In the genomic region with DNA sequence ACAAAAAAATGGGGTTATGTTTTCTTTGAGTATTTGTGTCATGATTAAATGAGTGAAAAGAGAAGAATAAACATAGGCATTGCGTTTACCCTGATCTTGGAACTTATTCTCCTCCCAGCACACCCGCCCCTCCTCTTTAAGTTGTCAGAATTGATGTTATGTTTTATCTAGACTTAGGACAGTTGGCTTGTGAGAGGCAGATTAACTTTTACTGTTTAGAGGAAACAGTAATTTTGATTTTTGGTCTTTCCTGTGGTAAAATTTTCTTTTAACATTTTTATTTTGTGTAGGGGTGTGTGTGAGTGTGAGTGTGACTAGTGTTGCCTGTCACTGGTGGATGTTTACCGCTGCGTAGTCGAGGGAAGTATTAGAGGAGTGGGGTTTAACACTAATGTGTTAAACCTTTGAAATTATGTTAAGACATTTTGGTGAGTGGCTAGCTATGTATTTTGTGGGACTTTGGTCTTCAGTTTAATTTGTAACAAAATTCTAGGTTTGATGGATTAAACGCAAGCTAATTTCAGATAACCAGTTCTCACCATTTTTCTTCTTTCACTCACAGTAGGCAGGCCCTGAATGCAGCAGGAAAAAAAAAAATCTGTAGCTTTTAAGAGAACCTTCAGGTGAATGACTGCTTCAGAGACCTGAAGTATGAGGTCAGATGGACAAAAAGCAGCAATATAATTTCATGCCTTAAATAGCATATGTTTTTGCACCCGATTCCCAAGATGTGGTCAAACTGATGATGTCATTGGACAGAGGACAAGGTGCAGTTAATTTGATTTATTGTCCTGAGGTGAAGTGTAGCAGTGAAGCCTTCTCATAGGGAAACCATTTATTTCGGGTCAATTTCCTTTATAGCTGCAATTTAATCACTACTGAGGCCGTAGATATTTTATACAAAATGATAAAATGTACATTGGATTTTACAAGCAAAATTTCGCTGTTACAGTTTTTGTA, we compare ENCODE assay signal across 8 cellular contexts. TPM values are rescaled to one million over a fixed set of nuclear protein-coding genes. Genes with fewer than 3 reads are reported as not detected.
DNase-seq lines count a peak whose midpoint lies in the region; ATAC-seq and TF ChIP-seq lines count a peak whose summit lies in the region.

No MANE protein-coding gene starts in this region.

- TF ChIP-seq POLR2A in right lobe of liver (IDR thresholded peaks at IDR 0.05) = no peak

- no peak for TF ChIP-seq CTCF in right lobe of liver (IDR thresholded peaks at IDR 0.05)

- H3K36me3 ChIP-seq in ACC112 (ENCODE audit: insufficient read depth, low read length) = no peaks in the 10 kb centered on the region
- H3K36me3 ChIP-seq in right lobe of liver = no peaks in the 10 kb centered on the region

- H3K27ac ChIP-seq in ACC112 (ENCODE audit: low read depth, low read length) = peak overlapping the region; percentile 73; the same call in 1 of the 2 replicates
- H3K27ac ChIP-seq in right lobe of liver = peak overlapping the region; percentile 87 to 96 (median 93)

- CTCF ChIA-PET in HEK293T (lab: Yijun Ruan, JAX) = interaction anchor here (1.0 kb wide), 1 partner anchor 317 kb away, joined by 3 read pairs; no protein-coding TSS in a partner anchor

- peaks cover 31% of the 10 kb centered on the region for H3K4me1 Mint-ChIP-seq in activated T-helper 2 cell treated with anti-CD3 and anti-CD28 coated beads, Interferon-gamma antibody, Interleukin-2, Interleukin-4, amounts not matched to agents 10 μg/mL and 5 μg/mL and 100 μg/mL, durations not matched to agents 14 hours and 24 hours and 36 hours (ENCODE audit: low read depth)

- intact Hi-C loops in activated T-helper 2 cell treated with anti-CD3 and anti-CD28 coated beads, Interferon-gamma antibody, Interleukin-2, Interleukin-4, amounts not matched to agents 10 μg/mL and 5 μg/mL and 100 μg/mL, durations not matched to agents 14 hours and 24 hours and 36 hours (cut with micrococcal nuclease) = loop anchor here (2.0 to 10.0 kb wide), 5 partner anchors 45 to 491 kb away; a partner anchor contains a TSS
- intact Hi-C loops in right lobe of liver (cut with DNase I) = no loop called here

- peaks cover 59% of the 10 kb centered on the region for H3K79me2 ChIP-seq in ACC112 (ENCODE audit: control insufficient read depth, insufficient read depth, low read length, unreplicated experiment)

- no peaks in the 10 kb centered on the region for H3K9me3 ChIP-seq in right lobe of liver

- ATAC-seq in right lobe of liver (no peak), HG02678 (IDR thresholded peaks at IDR 0.05; ENCODE audit: unreplicated experiment) (no peak)

- H3K4me1 ChIP-seq in ACC112 (ENCODE audit: control insufficient read depth, insufficient read depth, low read length, unreplicated experiment) = peaks cover 24% of the 10 kb centered on the region
- H3K4me1 ChIP-seq in right lobe of liver = peaks cover 0 to 20% (median 10%) of the 10 kb centered on the region in 4 donors

- peaks cover 6% of the 10 kb centered on the region for H3K36me3 Mint-ChIP-seq in activated T-helper 2 cell treated with anti-CD3 and anti-CD28 coated beads, Interferon-gamma antibody, Interleukin-2, Interleukin-4, amounts not matched to agents 10 μg/mL and 5 μg/mL and 100 μg/mL, durations not matched to agents 14 hours and 24 hours and 36 hours (ENCODE audit: low read depth)

- DNase-seq in HEK293T (ENCODE audit: extremely low spot score) = peak; percentile 50
- no peak for DNase-seq in activated T-helper 2 cell treated with anti-CD3 and anti-CD28 coated beads, Interferon-gamma antibody, Interleukin-2, Interleukin-4, amounts not matched to agents 10 μg/mL and 5 μg/mL and 100 μg/mL, durations not matched to agents 14 hours and 24 hours and 36 hours (ENCODE audit: low spot score)
- no peak for DNase-seq in right lobe of liver
- DNase-seq in occipital lobe (lab: John Stamatoyannopoulos, UW) = no peak
- no peak for DNase-seq in NCI-H2107 treated with DMSO at 0.1 percent for 48 hours (lab: John Stamatoyannopoulos, UW; ENCODE audit: unreplicated experiment)
- DNase-seq in NCI-H1436 (lab: John Stamatoyannopoulos, UW) = no peak

- 60% methylated on average over 10 of the region's 10 CpGs for WGBS in right lobe of liver (ENCODE audit: insufficient coverage, low coverage, low lambda C conversion rate, missing lambda C conversion rate)

- H2AFZ ChIP-seq in ACC112 (ENCODE audit: low read length, unreplicated experiment) = no peak overlapping the region

- no peaks in the 10 kb centered on the region for H3K9me3 Mint-ChIP-seq in activated T-helper 2 cell treated with anti-CD3 and anti-CD28 coated beads, Interferon-gamma antibody, Interleukin-2, Interleukin-4, amounts not matched to agents 10 μg/mL and 5 μg/mL and 100 μg/mL, durations not matched to agents 14 hours and 24 hours and 36 hours

- H3K4me3 Mint-ChIP-seq in activated T-helper 2 cell treated with anti-CD3 and anti-CD28 coated beads, Interferon-gamma antibody, Interleukin-2, Interleukin-4, amounts not matched to agents 10 μg/mL and 5 μg/mL and 100 μg/mL, durations not matched to agents 14 hours and 24 hours and 36 hours (ENCODE audit: low read depth) = peak overlapping the region; percentile 54

- POLR2A ChIA-PET in HEK293T (lab: Yijun Ruan, JAX) = interaction anchor here (0.9 to 1.6 kb wide), 2 partner anchors 11 to 347 kb away, joined by 3 read pairs; a partner anchor contains a TSS

- H3K27me3 ChIP-seq in ACC112 (ENCODE audit: insufficient read depth, low read length) (no peaks in the 10 kb centered on the region), right lobe of liver (no peaks in the 10 kb centered on the region)

- H3K4me3 ChIP-seq in ACC112 (ENCODE audit: low read depth, low read length) (peak overlapping the region; percentile 88), right lobe of liver (no peak overlapping the region)

- H3K27ac Mint-ChIP-seq in activated T-helper 2 cell treated with anti-CD3 and anti-CD28 coated beads, Interferon-gamma antibody, Interleukin-2, Interleukin-4, amounts not matched to agents 10 μg/mL and 5 μg/mL and 100 μg/mL, durations not matched to agents 14 hours and 24 hours and 36 hours = peak overlapping the region; percentile 97

- no peaks in the 10 kb centered on the region for H3K27me3 Mint-ChIP-seq in activated T-helper 2 cell treated with anti-CD3 and anti-CD28 coated beads, Interferon-gamma antibody, Interleukin-2, Interleukin-4, amounts not matched to agents 10 μg/mL and 5 μg/mL and 100 μg/mL, durations not matched to agents 14 hours and 24 hours and 36 hours (ENCODE audit: low read depth)

TF ChIP-seq in HEK293T, 16 proteins besides CTCF, POLR2A, EP300 and RAD21:
- TF ChIP-seq, protein P1, sequence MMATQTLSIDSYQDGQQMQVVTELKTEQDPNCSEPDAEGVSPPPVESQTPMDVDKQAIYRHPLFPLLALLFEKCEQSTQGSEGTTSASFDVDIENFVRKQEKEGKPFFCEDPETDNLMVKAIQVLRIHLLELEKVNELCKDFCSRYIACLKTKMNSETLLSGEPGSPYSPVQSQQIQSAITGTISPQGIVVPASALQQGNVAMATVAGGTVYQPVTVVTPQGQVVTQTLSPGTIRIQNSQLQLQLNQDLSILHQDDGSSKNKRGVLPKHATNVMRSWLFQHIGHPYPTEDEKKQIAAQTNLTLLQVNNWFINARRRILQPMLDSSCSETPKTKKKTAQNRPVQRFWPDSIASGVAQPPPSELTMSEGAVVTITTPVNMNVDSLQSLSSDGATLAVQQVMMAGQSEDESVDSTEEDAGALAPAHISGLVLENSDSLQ (IDR thresholded peaks at IDR 0.05) = peak; percentile 97
- no peak for TF ChIP-seq SP1 (IDR thresholded peaks at IDR 0.05)

RNA-seq across cellular contexts. Expression of a gene that starts 2.7 kb away (rescaled TPM):
- total RNA-seq in activated T-helper 2 cell treated with anti-CD3 and anti-CD28 coated beads, Interferon-gamma antibody, Interleukin-2, Interleukin-4, amounts not matched to agents 10 μg/mL and 5 μg/mL and 100 μg/mL, durations not matched to agents 14 hours and 24 hours and 36 hours = 21.3 and 21.9 TPM in 2 replicates
- total RNA-seq in right lobe of liver (10 to 100 TPM in 1 of 6 experiments, 1 to 10 TPM in 5; 4.8 to 10.3 (median 6.2) TPM), occipital lobe (34.6 TPM)
